In genomic region chr19:7515091-7515470, GRCh38 we compare ENCODE assay signal across 8 cellular contexts. TPM values are rescaled to one million over a fixed set of nuclear protein-coding genes. Genes with fewer than 3 reads are reported as not detected.
A peak's percentile ranks its signal among the peaks of the same experiment; 100 is the strongest.
DNase-seq lines count a peak whose midpoint lies in the region; ATAC-seq and TF ChIP-seq lines count a peak whose summit lies in the region.
"Had no signal": no experiment of that assay in that cellular context is flagged by ENCODE, and none has a peak within 500 bp of the region (broad histone marks: within the 10 kb centered on the region; RNA-seq: fewer than 3 reads in every experiment).

No MANE protein-coding gene starts in this region.

- intact Hi-C loops in adrenal gland (cut with DNase I) = no loop called here
- intact Hi-C loops in left lung (cut with DNase I) = no loop called here

- H3K4me1 ChIP-seq in HUES64 (ENCODE audit: insufficient read depth, low read length) (peaks cover 7% of the 10 kb centered on the region), adrenal gland (replicated peaks in 1 of 2) (peaks cover 8 to 30% of the 10 kb centered on the region in 2 donors), left lung (peaks cover 0 to 22% of the 10 kb centered on the region in 2 donors), subcutaneous abdominal adipose tissue (ENCODE audit: control insufficient read depth in 5 of 5, insufficient read depth in 5 of 5, low read length in 5 of 5) (peaks cover 5 to 18% (median 17%) of the 10 kb centered on the region in 5 donors)

- TF ChIP-seq POLR2A in adrenal gland (IDR thresholded peaks at IDR 0.05) = no peak
- TF ChIP-seq POLR2A in GM18505 (IDR thresholded peaks at IDR 0.05; ENCODE audit: borderline replicate concordance, extremely low read depth, insufficient read depth, insufficient read length) = no peak

- ATAC-seq in left lung = peak; percentile 5
- ATAC-seq in GM18505 (IDR thresholded peaks at IDR 0.05; ENCODE audit: unreplicated experiment) = no peak

- H3K9ac ChIP-seq in HUES64 (ENCODE audit: low read depth, low read length) (peak overlapping the region; percentile 68), subcutaneous abdominal adipose tissue (ENCODE audit: low read length in 5 of 5) (peak overlapping the region in 2 of 5 donors; percentile 62 to 77)

- no peaks in the 10 kb centered on the region for H3K9me3 ChIP-seq in HUES64 (ENCODE audit: insufficient read depth, low read depth, low read length)
- no peaks in the 10 kb centered on the region for H3K9me3 ChIP-seq in adrenal gland (replicated peaks in 1 of 3)
- H3K9me3 ChIP-seq in left lung = no peaks in the 10 kb centered on the region
- no peaks in the 10 kb centered on the region for H3K9me3 ChIP-seq in subcutaneous abdominal adipose tissue (ENCODE audit: control insufficient read depth in 5 of 5, low read length in 5 of 5)
- H3K9me3 ChIP-seq: neutrophil had no signal

- H3K4me3 ChIP-seq in HUES64 (ENCODE audit: low read length) (no peak overlapping the region), adrenal gland (peak overlapping the region in 1 of 4 donors; percentile 54), left lung (no peak overlapping the region), subcutaneous abdominal adipose tissue (ENCODE audit: low read depth in 1 of 5, low read length in 5 of 5) (peak overlapping the region in 3 of 5 donors; percentile 54 to 73 (median 63))

- H3K36me3 ChIP-seq in HUES64 (ENCODE audit: insufficient read depth, low read length) (0 out of 2 replicates have a peak, but pooled peaks cover 8% of the 10 kb centered on the region), adrenal gland (replicated peaks in 1 of 2) (peaks cover 0 to 10% of the 10 kb centered on the region in 2 donors), left lung (peaks cover 0 to 10% of the 10 kb centered on the region in 2 donors), subcutaneous abdominal adipose tissue (ENCODE audit: control insufficient read depth in 5 of 5, insufficient read depth in 5 of 5, low read length in 5 of 5) (peaks cover 0 to 10% (median 6%) of the 10 kb centered on the region in 5 donors)
- H3K36me3 ChIP-seq: neutrophil had no signal

- no peak for TF ChIP-seq CTCF in adrenal gland (IDR thresholded peaks at IDR 0.05)
- TF ChIP-seq CTCF in left lung (IDR thresholded peaks at IDR 0.05) = no peak

- peak overlapping the region; percentile 33; the same call in 1 of the 2 replicates for H3K27ac ChIP-seq in HUES64 (ENCODE audit: low read depth, low read length)
- H3K27ac ChIP-seq in adrenal gland = peak overlapping the region; percentile 9 to 90 (median 67)
- peak overlapping the region; percentile 76 to 85 for H3K27ac ChIP-seq in left lung
- peak overlapping the region; percentile 6 for H3K27ac ChIP-seq in subcutaneous abdominal adipose tissue (ENCODE audit: low read depth, low read length)
- H3K27ac ChIP-seq: neutrophil had no signal

- DNase-seq in adrenal gland (peak in 5 of 7 donors; percentile 35 to 76 (median 48)), left lung (no peak), NCI-H526 (lab: John Stamatoyannopoulos, UW) (no peak), NCI-H748 (lab: John Stamatoyannopoulos, UW; ENCODE audit: unreplicated experiment) (no peak)

- H3K27me3 ChIP-seq in HUES64 (ENCODE audit: insufficient read depth, low read length) (no peaks in the 10 kb centered on the region), adrenal gland (no peaks in the 10 kb centered on the region), left lung (peaks cover 0 to 46% of the 10 kb centered on the region in 2 donors), subcutaneous abdominal adipose tissue (ENCODE audit: control insufficient read depth in 5 of 5, insufficient read depth in 4 of 5, low read length in 5 of 5) (no peaks in the 10 kb centered on the region)

- 94% methylated on average over 10 of the region's 10 CpGs for WGBS in HUES64
- WGBS in adrenal gland, 4 donors = 61 to 82% (median 70%) methylated on average over 9 to 10 of the region's 10 CpGs

RNA-seq across cellular contexts. Expression of gene ZNF358, which starts 0.8 kb away (rescaled TPM):
- 39.2 TPM for polyA plus RNA-seq in HUES64 (2013, experiment 1 of 2)
- 51.6 TPM for polyA plus RNA-seq in HUES64 (2013, experiment 2 of 2)
- 100 to 1,000 TPM in 5 of 8 donors, 10 to 100 TPM in 3; 56.1 to 113 (median 101) TPM for total RNA-seq in adrenal gland
- polyA plus RNA-seq in adrenal gland = 100 to 1,000 TPM in 2 of 3 donors, 10 to 100 TPM in 1; 30.3 to 197 (median 148) TPM
- 10 to 100 TPM; 46.1 to 47.6 TPM for total RNA-seq in left lung

RNA-seq across cellular contexts. Expression of gene MCOLN1, which starts 7.3 kb away (rescaled TPM):
- polyA plus RNA-seq in HUES64 (2013, experiment 1 of 2) = 13.7 TPM
- 9.6 TPM for polyA plus RNA-seq in HUES64 (2013, experiment 2 of 2)
- total RNA-seq in adrenal gland (10 to 100 TPM; 27.8 to 100.0 (median 57.1) TPM), left lung (10 to 100 TPM; 47.7 to 76.6 TPM)
- 100 to 1,000 TPM in 1 of 3 donors, 10 to 100 TPM in 2; 23.0 to 212 (median 71.4) TPM for polyA plus RNA-seq in adrenal gland

RNA-seq across cellular contexts. Expression of gene PNPLA6, which starts 20.4 kb away (rescaled TPM):
- 59.8 TPM for polyA plus RNA-seq in HUES64 (2013, experiment 1 of 2)
- 63.3 TPM for polyA plus RNA-seq in HUES64 (2013, experiment 2 of 2)
- total RNA-seq in adrenal gland = 100 to 1,000 TPM in 5 of 8 donors, 10 to 100 TPM in 3; 89.4 to 257 (median 121) TPM
- 100 to 1,000 TPM in 2 of 3 donors, 10 to 100 TPM in 1; 25.7 to 264 (median 110) TPM for polyA plus RNA-seq in adrenal gland
- total RNA-seq in left lung = 100 to 1,000 TPM; 134 to 255 TPM

RNA-seq across cellular contexts. Expression of gene PEX11G, which starts 26.2 kb away (rescaled TPM):
- 1.5 TPM for polyA plus RNA-seq in HUES64 (2013, experiment 1 of 2)
- polyA plus RNA-seq in HUES64 (2013, experiment 2 of 2) = 2.4 TPM
- 10 to 100 TPM in 5 of 8 donors, 1 to 10 TPM in 3; 4.9 to 17.5 (median 13.8) TPM for total RNA-seq in adrenal gland
- polyA plus RNA-seq in adrenal gland = 10 to 100 TPM in 2 of 3 donors, 1 to 10 TPM in 1; 2.5 to 24.5 (median 24.0) TPM
- total RNA-seq in left lung = 1 to 10 TPM; 3.6 to 4.6 TPM

Comparison
In these comparisons a context has a peak if more than half of its experiments do, and no peak if none do; other contexts are left out.
1. H3K27ac ChIP-seq: peak in every context shown above with its lines; median percentile 80 in left lung; 67 in adrenal gland; 33 in HUES64; 6 in subcutaneous abdominal adipose tissue.
2. H3K4me3 ChIP-seq: peak in subcutaneous abdominal adipose tissue (3 of 5); none in HUES64 (single experiment) and left lung (0 of 2).
3. DNase-seq: peak in adrenal gland (5 of 7); none in left lung (0 of 2), NCI-H526 (0 of 2) and NCI-H748 (single experiment).